Comparison of ENCODE assay signal across 1 cellular context in genomic region chr10:32266566-32266965, GRCh38.
TF ChIP-seq lines count a peak whose summit lies in the region.

No MANE protein-coding gene starts in this region.

TF ChIP-seq in K562, 482 proteins besides CTCF, POLR2A, EP300 and RAD21:
- TF ChIP-seq NUFIP1 (IDR thresholded peaks at IDR 0.05; ENCODE audit: partially characterized antibody) (no peak), ATF7 (IDR thresholded peaks at IDR 0.05) (no peak), DACH1 (IDR thresholded peaks at IDR 0.05; ENCODE audit: partially characterized antibody) (no peak), SRSF3 (IDR thresholded peaks at IDR 0.05; ENCODE audit: insufficient read depth, low read length) (no peak), LEF1 (IDR thresholded peaks at IDR 0.05) (no peak), ARID4B (CRISPR knock-in tag; IDR thresholded peaks at IDR 0.05) (no peak), RBM22 (IDR thresholded peaks at IDR 0.05; ENCODE audit: low read depth, low read length, poor library complexity, severe bottlenecking) (peak; percentile 86)
